ENCODE assay signal across 13 cellular contexts in genomic region chr7:35680403-35681013, GRCh38. TPM values are rescaled to one million over a fixed set of nuclear protein-coding genes. Genes with fewer than 3 reads are reported as not detected.
A peak's percentile ranks its signal among the peaks of the same experiment; 100 is the strongest.
DNase-seq lines count a peak whose midpoint lies in the region; TF ChIP-seq lines count a peak whose summit lies in the region.
"Had no signal": no experiment of that assay in that cellular context is flagged by ENCODE, and none has a peak within 500 bp of the region (broad histone marks: within the 10 kb centered on the region; RNA-seq: fewer than 3 reads in every experiment).

No MANE protein-coding gene starts in this region.

- WGBS in endodermal cell (ENCODE audit: insufficient coverage in 1 of 2, insufficient read length in 1 of 2), 2 experiments: 87 to 92% methylated on average over 1 to 2 of the region's 2 CpGs
- WGBS in thymus: 59% methylated on average over 2 of the region's 2 CpGs
- WGBS in testis, 2 donors: 71 to 75% methylated on average over 2 of the region's 2 CpGs

- H3K36me3 Mint-ChIP-seq in activated naive CD4-positive, alpha-beta T cell treated with anti-CD3 and anti-CD28 coated beads, Interleukin-2, amount 50 U/mL, for 24 hours: peaks cover 30% of the 10 kb centered on the region
- peaks cover 18% of the 10 kb centered on the region for H3K36me3 Mint-ChIP-seq in endodermal cell (ENCODE audit: low read depth)

- H3K27me3 Mint-ChIP-seq in activated naive CD4-positive, alpha-beta T cell treated with anti-CD3 and anti-CD28 coated beads, Interleukin-2, amount 50 U/mL, for 24 hours: no peaks in the 10 kb centered on the region
- no peaks in the 10 kb centered on the region for H3K27me3 Mint-ChIP-seq in endodermal cell (ENCODE audit: insufficient read depth)

- no peak overlapping the region for H3K9ac ChIP-seq in endodermal cell (ENCODE audit: extremely low read depth, low read length, poor library complexity, severe bottlenecking)

- TF ChIP-seq POLR2A in testis (IDR thresholded peaks at IDR 0.05): no peak

- peaks cover 86% of the 10 kb centered on the region for H3K4me1 Mint-ChIP-seq in activated naive CD4-positive, alpha-beta T cell treated with anti-CD3 and anti-CD28 coated beads, Interleukin-2, amount 50 U/mL, for 24 hours
- H3K4me1 Mint-ChIP-seq in endodermal cell: peaks cover 7% of the 10 kb centered on the region

- no peak for DNase-seq in activated naive CD4-positive, alpha-beta T cell treated with anti-CD3 and anti-CD28 coated beads, Interleukin-2, amount 50 U/mL, for 16 hours
- peak; percentile 17 for DNase-seq in NCI-H226
- DNase-seq in endodermal cell: no peak
- no peak for DNase-seq in testis
- no peak for DNase-seq in AG08396 (ENCODE audit: low spot score)
- no peak for DNase-seq in DMS53 (lab: John Stamatoyannopoulos, UW)
- DNase-seq: activated CD8-positive, alpha-beta memory T cell treated with anti-CD3 and anti-CD28 coated beads for 24 hours; PC-9; right cardiac atrium; stimulated activated CD4-positive, alpha-beta T cell treated with anti-CD3 and anti-CD28 coated beads, Interleukin-4, amount 100 ng/mL, for 4 hours; stomach had no signal

- H3K27me3 ChIP-seq in endodermal cell (ENCODE audit: control insufficient read depth, insufficient read depth, low read length, poor library complexity, severe bottlenecking): no peaks in the 10 kb centered on the region
- H3K27me3 ChIP-seq in thymus (ENCODE audit: control insufficient read depth, insufficient read depth): no peaks in the 10 kb centered on the region
- no peaks in the 10 kb centered on the region for H3K27me3 ChIP-seq in testis
- H3K27me3 ChIP-seq: stomach had no signal

- H3K4me1 ChIP-seq in endodermal cell (ENCODE audit: control insufficient read depth, insufficient read depth, low read length) (no peaks in the 10 kb centered on the region), thymus (ENCODE audit: control insufficient read depth, insufficient read depth, low read length) (peaks cover 8% of the 10 kb centered on the region), testis (peaks cover 5% of the 10 kb centered on the region)

- H3K27ac ChIP-seq in endodermal cell (ENCODE audit: low read depth, low read length): no peak overlapping the region
- peak overlapping the region; percentile 10 for H3K27ac ChIP-seq in thymus (ENCODE audit: low read depth)
- H3K27ac ChIP-seq in testis: no peak overlapping the region
- H3K27ac ChIP-seq: PC-9, stomach had no signal

- H3K4me3 ChIP-seq in endodermal cell (ENCODE audit: low read length): no peak overlapping the region
- H3K4me3 ChIP-seq in thymus (ENCODE audit: low read length): peak overlapping the region; percentile 10
- H3K4me3 ChIP-seq in testis: no peak overlapping the region
- H3K4me3 ChIP-seq: PC-9, stomach had no signal

- peak overlapping the region; percentile 62 for H3K4me3 Mint-ChIP-seq in activated naive CD4-positive, alpha-beta T cell treated with anti-CD3 and anti-CD28 coated beads, Interleukin-2, amount 50 U/mL, for 24 hours
- no peak overlapping the region for H3K4me3 Mint-ChIP-seq in endodermal cell

- peaks cover 12% of the 10 kb centered on the region for H3K9me3 ChIP-seq in endodermal cell (ENCODE audit: control insufficient read depth, low read length)
- H3K9me3 ChIP-seq in thymus (ENCODE audit: control insufficient read depth): no peaks in the 10 kb centered on the region
- no peaks in the 10 kb centered on the region for H3K9me3 ChIP-seq in testis
- H3K9me3 ChIP-seq: stomach had no signal

- H3K36me3 ChIP-seq in endodermal cell (ENCODE audit: control insufficient read depth, insufficient read depth, low read length): peaks cover 5% of the 10 kb centered on the region
- peaks cover 7% of the 10 kb centered on the region for H3K36me3 ChIP-seq in thymus (ENCODE audit: control insufficient read depth, insufficient read depth)
- no peaks in the 10 kb centered on the region for H3K36me3 ChIP-seq in testis (ENCODE audit: low read depth, missing control alignments)

- intact Hi-C loops in testis (cut with DNase I; ENCODE audit: low total_unique reads): no loop called here

- H3K9me3 Mint-ChIP-seq in activated naive CD4-positive, alpha-beta T cell treated with anti-CD3 and anti-CD28 coated beads, Interleukin-2, amount 50 U/mL, for 24 hours: no peaks in the 10 kb centered on the region
- peaks cover 6% of the 10 kb centered on the region for H3K9me3 Mint-ChIP-seq in endodermal cell

- TF ChIP-seq CTCF in endodermal cell (conservative IDR thresholded peaks at IDR 0.05) (no peak), testis (IDR thresholded peaks at IDR 0.05) (no peak)

- H3K27ac Mint-ChIP-seq in activated naive CD4-positive, alpha-beta T cell treated with anti-CD3 and anti-CD28 coated beads, Interleukin-2, amount 50 U/mL, for 24 hours: peak overlapping the region; percentile 95
- H3K27ac Mint-ChIP-seq in endodermal cell: peak overlapping the region; percentile 34

RNA-seq across cellular contexts. Expression of gene HERPUD2, which starts 14.4 kb away (rescaled TPM):
- total RNA-seq in endodermal cell: 10 to 100 TPM; 24.2 to 30.1 TPM
- 33.8 TPM for polyA plus RNA-seq in endodermal cell (2013, experiment 1 of 2)
- 36.4 TPM for polyA plus RNA-seq in endodermal cell (2013, experiment 2 of 2)
- polyA plus RNA-seq in thymus: 20.7 TPM
- total RNA-seq in testis: 10 to 100 TPM; 63.5 to 78.4 TPM
- 51.7 TPM for polyA plus RNA-seq in testis (ENCODE audit: insufficient read depth, low read depth, low replicate concordance)
